In the genomic region with DNA sequence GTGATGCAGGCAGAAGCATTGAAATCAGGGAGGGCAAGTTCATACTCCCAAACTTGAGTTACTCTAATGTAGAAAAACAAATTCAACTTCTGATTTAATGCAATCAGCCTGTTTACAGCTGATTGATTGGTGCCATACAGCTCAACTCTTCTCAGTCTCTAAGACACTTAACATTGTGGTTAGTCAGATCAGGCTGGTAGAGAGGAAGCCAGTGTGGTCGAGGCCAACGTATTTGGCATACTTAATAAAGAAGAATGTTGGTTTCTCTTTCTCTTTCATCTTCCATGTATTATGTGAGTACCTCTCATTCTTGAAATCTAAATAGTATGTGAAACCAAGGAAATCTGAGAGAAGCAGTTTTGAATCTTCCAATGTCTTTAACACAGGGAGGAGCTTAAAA, we compare ENCODE assay signal across 9 cellular contexts.
DNase-seq lines count a peak whose midpoint lies in the region; ATAC-seq, FAIRE-seq and TF ChIP-seq lines count a peak whose summit lies in the region.
"Had no signal": no experiment of that assay in that cellular context is flagged by ENCODE, and none has a peak within 500 bp of the region (broad histone marks: within the 10 kb centered on the region; RNA-seq: fewer than 3 reads in every experiment).

No MANE protein-coding gene starts in this region.

- no peaks in the 10 kb centered on the region for H3K36me3 Mint-ChIP-seq in activated CD4-positive, alpha-beta memory T cell treated with anti-CD3 and anti-CD28 coated beads for 36 hours
- no peaks in the 10 kb centered on the region for H3K36me3 Mint-ChIP-seq in natural killer cell treated with Interleukin-12 subunit alpha and Interleukin-12 subunit beta and Interleukin-15 and Interleukin-18, amount 100 ng/mL, for 72 hours
- no peaks in the 10 kb centered on the region for H3K36me3 Mint-ChIP-seq in endodermal cell (ENCODE audit: low read depth)

- H3K27ac ChIP-seq in endodermal cell (ENCODE audit: low read depth, low read length): no peak overlapping the region

- CTCF ChIA-PET in activated CD4-positive, alpha-beta memory T cell treated with anti-CD3 and anti-CD28 coated beads for 36 hours (lab: Charles Lee): interaction anchor here (0.7 kb wide), 1 partner anchor 21 kb away, joined by 4 read pairs; no protein-coding TSS in a partner anchor

- no peak for TF ChIP-seq CTCF in endodermal cell (conservative IDR thresholded peaks at IDR 0.05)

- H3K36me3 ChIP-seq in endodermal cell (ENCODE audit: control insufficient read depth, insufficient read depth, low read length): no peaks in the 10 kb centered on the region

- H3K9me3 ChIP-seq in endodermal cell (ENCODE audit: control insufficient read depth, low read length): no peaks in the 10 kb centered on the region

- no peak for FAIRE-seq in H54 (lab: Jason Lieb, UNC)

- H3K27me3 Mint-ChIP-seq in activated CD4-positive, alpha-beta memory T cell treated with anti-CD3 and anti-CD28 coated beads for 36 hours: no peaks in the 10 kb centered on the region
- H3K27me3 Mint-ChIP-seq in natural killer cell treated with Interleukin-12 subunit alpha and Interleukin-12 subunit beta and Interleukin-15 and Interleukin-18, amount 100 ng/mL, for 72 hours: no peaks in the 10 kb centered on the region
- no peaks in the 10 kb centered on the region for H3K27me3 Mint-ChIP-seq in endodermal cell (ENCODE audit: insufficient read depth)

- no peak for TF ChIP-seq POLR2A in H54 (IDR thresholded peaks at IDR 0.05; ENCODE audit: low read depth, low read length)

- no peaks in the 10 kb centered on the region for H3K4me1 ChIP-seq in endodermal cell (ENCODE audit: control insufficient read depth, insufficient read depth, low read length)

- H3K4me3 ChIP-seq in endodermal cell (ENCODE audit: low read length): no peak overlapping the region
- H3K4me3 ChIP-seq: skin epidermis had no signal

- DNase-seq in AG08396 (ENCODE audit: low spot score) (peak; percentile 3), H54 (ENCODE audit: insufficient read length, low spot score) (no peak), NCI-H1105 treated with DMSO at 0.1 percent for 48 hours (lab: John Stamatoyannopoulos, UW) (no peak), endodermal cell (no peak)
- DNase-seq in activated CD4-positive, alpha-beta memory T cell treated with anti-CD3 and anti-CD28 coated beads for 36 hours: peak; percentile 74
- DNase-seq in natural killer cell treated with Interleukin-12 subunit alpha and Interleukin-12 subunit beta and Interleukin-15 and Interleukin-18, amount 100 ng/mL, for 72 hours (ENCODE audit: low spot score): peak; percentile 82

- H3K4me3 Mint-ChIP-seq in activated CD4-positive, alpha-beta memory T cell treated with anti-CD3 and anti-CD28 coated beads for 36 hours: peak overlapping the region; percentile 53
- peak overlapping the region; percentile 76 for H3K4me3 Mint-ChIP-seq in natural killer cell treated with Interleukin-12 subunit alpha and Interleukin-12 subunit beta and Interleukin-15 and Interleukin-18, amount 100 ng/mL, for 72 hours
- H3K4me3 Mint-ChIP-seq in endodermal cell: no peak overlapping the region

- peak overlapping the region; percentile 84 for H3K27ac Mint-ChIP-seq in activated CD4-positive, alpha-beta memory T cell treated with anti-CD3 and anti-CD28 coated beads for 36 hours
- H3K27ac Mint-ChIP-seq in natural killer cell treated with Interleukin-12 subunit alpha and Interleukin-12 subunit beta and Interleukin-15 and Interleukin-18, amount 100 ng/mL, for 72 hours: peak overlapping the region; percentile 78 to 90
- no peak overlapping the region for H3K27ac Mint-ChIP-seq in endodermal cell

- no peaks in the 10 kb centered on the region for H3K27me3 ChIP-seq in endodermal cell (ENCODE audit: control insufficient read depth, insufficient read depth, low read length, poor library complexity, severe bottlenecking)

- POLR2A ChIA-PET in activated CD4-positive, alpha-beta memory T cell treated with anti-CD3 and anti-CD28 coated beads for 36 hours (lab: Charles Lee): no interaction called here

- ATAC-seq in GM19467 (IDR thresholded peaks at IDR 0.05; ENCODE audit: unreplicated experiment) (peak; percentile 97), HG03558 (IDR thresholded peaks at IDR 0.05; ENCODE audit: extremely low read depth, unreplicated experiment) (peak; percentile 99)
- ATAC-seq in natural killer cell treated with Interleukin-12 subunit alpha and Interleukin-12 subunit beta and Interleukin-15 and Interleukin-18, amount 100 ng/mL, for 72 hours: peak; percentile 98 to 99

- 89% methylated on average over 2 of the region's 2 CpGs; no CpG with 5 or more reads in 1 of the 2 experiments for WGBS in endodermal cell (ENCODE audit: insufficient coverage in 1 of 2, insufficient read length in 1 of 2), 2 experiments

- intact Hi-C loops in activated CD4-positive, alpha-beta memory T cell treated with anti-CD3 and anti-CD28 coated beads for 36 hours (cut with micrococcal nuclease): loop anchor here (2.0 kb wide), 1 partner anchor 96 kb away; no protein-coding TSS in a partner anchor

- no peak overlapping the region for H3K9ac ChIP-seq in endodermal cell (ENCODE audit: extremely low read depth, low read length, poor library complexity, severe bottlenecking)

- no peaks in the 10 kb centered on the region for H3K9me3 Mint-ChIP-seq in activated CD4-positive, alpha-beta memory T cell treated with anti-CD3 and anti-CD28 coated beads for 36 hours
- H3K9me3 Mint-ChIP-seq in natural killer cell treated with Interleukin-12 subunit alpha and Interleukin-12 subunit beta and Interleukin-15 and Interleukin-18, amount 100 ng/mL, for 72 hours: no peaks in the 10 kb centered on the region
- H3K9me3 Mint-ChIP-seq in endodermal cell: no peaks in the 10 kb centered on the region

- H3K4me1 Mint-ChIP-seq in activated CD4-positive, alpha-beta memory T cell treated with anti-CD3 and anti-CD28 coated beads for 36 hours (ENCODE audit: low read depth): peaks cover 18% of the 10 kb centered on the region
- peaks cover 15 to 27% of the 10 kb centered on the region in 2 donors for H3K4me1 Mint-ChIP-seq in natural killer cell treated with Interleukin-12 subunit alpha and Interleukin-12 subunit beta and Interleukin-15 and Interleukin-18, amount 100 ng/mL, for 72 hours (ENCODE audit: low read depth in 2 of 2)
- H3K4me1 Mint-ChIP-seq in endodermal cell: no peaks in the 10 kb centered on the region

Comparison
In these comparisons a context has a peak if more than half of its experiments do, and no peak if none do; other contexts are left out.
1. DNase-seq: peak in AG08396 (single experiment), activated CD4-positive, alpha-beta memory T cell treated with anti-CD3 and anti-CD28 coated beads for 36 hours (single experiment) and natural killer cell treated with Interleukin-12 subunit alpha and Interleukin-12 subunit beta and Interleukin-15 and Interleukin-18, amount 100 ng/mL, for 72 hours (single experiment); none in H54 (single experiment), NCI-H1105 treated with DMSO at 0.1 percent for 48 hours (single experiment) and endodermal cell (single experiment).
2. Peak in every context shown above with its lines, with median percentiles within 50 percentile points of each other: ATAC-seq.